ENCODE assay signal across 9 cellular contexts in the genomic region with DNA sequence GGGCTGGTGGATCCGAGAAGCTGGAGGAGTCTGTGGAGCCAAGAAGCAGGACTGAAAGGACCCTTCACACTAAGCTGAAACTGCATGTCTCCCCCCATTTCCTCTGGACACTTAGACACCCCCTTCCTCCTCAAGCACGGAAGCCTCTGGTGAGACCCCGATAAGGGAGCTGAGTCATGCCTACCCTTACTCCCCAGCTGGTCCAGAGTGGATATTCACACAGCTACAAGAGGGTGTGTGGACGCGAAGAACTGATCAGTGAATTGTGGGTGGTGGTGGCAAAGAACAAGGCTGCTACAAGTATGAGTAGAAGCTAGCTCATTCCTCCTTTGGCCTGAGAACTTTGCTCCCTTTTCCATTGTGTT. TPM values are rescaled to one million over a fixed set of nuclear protein-coding genes. Genes with fewer than 3 reads are reported as not detected.
DNase-seq lines count a peak whose midpoint lies in the region; ATAC-seq and TF ChIP-seq lines count a peak whose summit lies in the region.
"Had no signal": no experiment of that assay in that cellular context is flagged by ENCODE, and none has a peak within 500 bp of the region (broad histone marks: within the 10 kb centered on the region; RNA-seq: fewer than 3 reads in every experiment).

No MANE protein-coding gene starts in this region.

- WGBS in upper lobe of left lung, 2 donors: 19 to 21% methylated on average over 5 of the region's 5 CpGs

- H3K36me3 Mint-ChIP-seq in activated CD8-positive, alpha-beta memory T cell treated with anti-CD3 and anti-CD28 coated beads, Interleukin-2, amount 10 ng/mL, durations not matched to agents 7 days and 5 days: peaks cover 25% of the 10 kb centered on the region
- H3K36me3 Mint-ChIP-seq in activated T-helper 2 cell treated with anti-CD3 and anti-CD28 coated beads, Interferon-gamma antibody, Interleukin-2, Interleukin-4, amounts not matched to agents 10 μg/mL and 5 μg/mL and 100 μg/mL, durations not matched to agents 14 hours and 24 hours and 36 hours (ENCODE audit: low read depth): peaks cover 40% of the 10 kb centered on the region

- no peak for TF ChIP-seq CTCF in brain microvascular endothelial cell (IDR thresholded peaks at IDR 0.05; ENCODE audit: low read depth, low read length, missing control alignments)
- no peak for TF ChIP-seq CTCF in lower lobe of right lung (IDR thresholded peaks at IDR 0.05)
- TF ChIP-seq CTCF in upper lobe of left lung (IDR thresholded peaks at IDR 0.05): no peak

- H3K27ac Mint-ChIP-seq in activated CD8-positive, alpha-beta memory T cell treated with anti-CD3 and anti-CD28 coated beads, Interleukin-2, amount 10 ng/mL, durations not matched to agents 7 days and 5 days: no peak overlapping the region
- H3K27ac Mint-ChIP-seq in activated T-helper 2 cell treated with anti-CD3 and anti-CD28 coated beads, Interferon-gamma antibody, Interleukin-2, Interleukin-4, amounts not matched to agents 10 μg/mL and 5 μg/mL and 100 μg/mL, durations not matched to agents 14 hours and 24 hours and 36 hours: no peak overlapping the region
- H3K27ac Mint-ChIP-seq: activated B cell treated with CpG ODN at 0.5 μM for 24 hours had no signal

- peak overlapping the region; percentile 96 for H3K4me3 ChIP-seq in brain microvascular endothelial cell (ENCODE audit: low read depth, low read length)
- H3K4me3 ChIP-seq in lower lobe of right lung: peak overlapping the region; percentile 84
- peak overlapping the region in 3 of 4 donors; percentile 11 to 85 (median 63) for H3K4me3 ChIP-seq in upper lobe of left lung

- H3K9me3 ChIP-seq in lower lobe of right lung (no peaks in the 10 kb centered on the region), upper lobe of left lung (no peaks in the 10 kb centered on the region)

- H3K27me3 ChIP-seq in brain microvascular endothelial cell (replicated peaks) (no peaks in the 10 kb centered on the region), lower lobe of right lung (ENCODE audit: low read depth) (no peaks in the 10 kb centered on the region), upper lobe of left lung (no peaks in the 10 kb centered on the region)

- no peak overlapping the region for H3K4me3 Mint-ChIP-seq in activated CD8-positive, alpha-beta memory T cell treated with anti-CD3 and anti-CD28 coated beads, Interleukin-2, amount 10 ng/mL, durations not matched to agents 7 days and 5 days
- no peak overlapping the region for H3K4me3 Mint-ChIP-seq in activated T-helper 2 cell treated with anti-CD3 and anti-CD28 coated beads, Interferon-gamma antibody, Interleukin-2, Interleukin-4, amounts not matched to agents 10 μg/mL and 5 μg/mL and 100 μg/mL, durations not matched to agents 14 hours and 24 hours and 36 hours (ENCODE audit: low read depth)

- ATAC-seq in activated CD8-positive, alpha-beta memory T cell treated with anti-CD3 and anti-CD28 coated beads, Interleukin-2, amount 10 ng/mL, durations not matched to agents 7 days and 5 days: no peak
- ATAC-seq in lower lobe of right lung (no peak), upper lobe of left lung (ENCODE audit: low FRiP score in 2 of 2) (no peak)

- in situ Hi-C loops in brain microvascular endothelial cell (cut with HindIII; ENCODE audit: low pct_ligation_motif_present, low sequenced_read_pairs): no loop called here

- DNase-seq in activated CD8-positive, alpha-beta memory T cell treated with anti-CD3 and anti-CD28 coated beads, Interleukin-2, amount 10 ng/mL, durations not matched to agents 7 days and 5 days: peak; percentile 51
- DNase-seq in activated CD8-positive, alpha-beta memory T cell treated with anti-CD3 and anti-CD28 coated beads, Interleukin-2, amount 50 U/mL, for 4 hours: no peak
- DNase-seq in brain microvascular endothelial cell (peak; percentile 68), lower lobe of right lung (no peak), upper lobe of left lung (no peak), superior temporal gyrus (ENCODE audit: extremely low spot score) (no peak)
- no peak for DNase-seq in activated T-helper 2 cell treated with anti-CD3 and anti-CD28 coated beads, Interferon-gamma antibody, Interleukin-2, Interleukin-4, amounts not matched to agents 10 μg/mL and 5 μg/mL and 100 μg/mL, durations not matched to agents 14 hours and 24 hours and 36 hours (ENCODE audit: low spot score)
- no peak for DNase-seq in NK-92 treated with Interleukin-12 subunit alpha and Interleukin-12 subunit beta, amount 100 ng/mL, for 24 hours (lab: John Stamatoyannopoulos, UW)
- DNase-seq: activated B cell treated with CpG ODN at 0.5 μM for 24 hours had no signal

- no peak for TF ChIP-seq EP300 in upper lobe of left lung (IDR thresholded peaks at IDR 0.05)

- peak overlapping the region; percentile 76 for H3K27ac ChIP-seq in brain microvascular endothelial cell
- peak overlapping the region; percentile 71 for H3K27ac ChIP-seq in lower lobe of right lung
- peak overlapping the region; percentile 94 to 99 (median 97) for H3K27ac ChIP-seq in upper lobe of left lung

- CTCF ChIA-PET in activated CD8-positive, alpha-beta memory T cell treated with anti-CD3 and anti-CD28 coated beads, Interleukin-2, amount 10 ng/mL, durations not matched to agents 7 days and 5 days (lab: Charles Lee): interaction anchor here (0.7 to 7.3 kb wide), 24 partner anchors 8 to 157 kb away, joined by 3 to 68 read pairs (median 6); partner anchors contain the start of genes ARHGEF39, CCDC107, GBA2 and RGP1

- H3K9me3 Mint-ChIP-seq in activated CD8-positive, alpha-beta memory T cell treated with anti-CD3 and anti-CD28 coated beads, Interleukin-2, amount 10 ng/mL, durations not matched to agents 7 days and 5 days (ENCODE audit: low read depth): no peaks in the 10 kb centered on the region
- no peaks in the 10 kb centered on the region for H3K9me3 Mint-ChIP-seq in activated T-helper 2 cell treated with anti-CD3 and anti-CD28 coated beads, Interferon-gamma antibody, Interleukin-2, Interleukin-4, amounts not matched to agents 10 μg/mL and 5 μg/mL and 100 μg/mL, durations not matched to agents 14 hours and 24 hours and 36 hours
- H3K9me3 Mint-ChIP-seq: activated B cell treated with CpG ODN at 0.5 μM for 24 hours had no signal

- H3K4me1 ChIP-seq in lower lobe of right lung: peaks cover 55% of the 10 kb centered on the region
- H3K4me1 ChIP-seq in upper lobe of left lung: peaks cover 46 to 56% (median 50%) of the 10 kb centered on the region in 4 donors

- H3K36me3 ChIP-seq in brain microvascular endothelial cell (replicated peaks) (peaks cover 38% of the 10 kb centered on the region), lower lobe of right lung (peaks cover 42% of the 10 kb centered on the region), upper lobe of left lung (peaks cover 21 to 38% (median 33%) of the 10 kb centered on the region in 4 donors)

- no peak for TF ChIP-seq POLR2A in upper lobe of left lung (IDR thresholded peaks at IDR 0.05)

- intact Hi-C loops in lower lobe of right lung (cut with DNase I): no loop called here
- intact Hi-C loops in activated T-helper 2 cell treated with anti-CD3 and anti-CD28 coated beads, Interferon-gamma antibody, Interleukin-2, Interleukin-4, amounts not matched to agents 10 μg/mL and 5 μg/mL and 100 μg/mL, durations not matched to agents 14 hours and 24 hours and 36 hours (cut with micrococcal nuclease): loop anchor here (2.0 kb wide), 2 partner anchors 39 to 81 kb away; partner anchors contain the start of gene TPM2

- H3K27me3 Mint-ChIP-seq in activated CD8-positive, alpha-beta memory T cell treated with anti-CD3 and anti-CD28 coated beads, Interleukin-2, amount 10 ng/mL, durations not matched to agents 7 days and 5 days: no peaks in the 10 kb centered on the region
- no peaks in the 10 kb centered on the region for H3K27me3 Mint-ChIP-seq in activated T-helper 2 cell treated with anti-CD3 and anti-CD28 coated beads, Interferon-gamma antibody, Interleukin-2, Interleukin-4, amounts not matched to agents 10 μg/mL and 5 μg/mL and 100 μg/mL, durations not matched to agents 14 hours and 24 hours and 36 hours (ENCODE audit: low read depth)
- H3K27me3 Mint-ChIP-seq: activated B cell treated with CpG ODN at 0.5 μM for 24 hours had no signal

- peaks cover 9% of the 10 kb centered on the region for H3K4me1 Mint-ChIP-seq in activated CD8-positive, alpha-beta memory T cell treated with anti-CD3 and anti-CD28 coated beads, Interleukin-2, amount 10 ng/mL, durations not matched to agents 7 days and 5 days
- peaks cover 9% of the 10 kb centered on the region for H3K4me1 Mint-ChIP-seq in activated T-helper 2 cell treated with anti-CD3 and anti-CD28 coated beads, Interferon-gamma antibody, Interleukin-2, Interleukin-4, amounts not matched to agents 10 μg/mL and 5 μg/mL and 100 μg/mL, durations not matched to agents 14 hours and 24 hours and 36 hours (ENCODE audit: low read depth)
- H3K4me1 Mint-ChIP-seq: activated B cell treated with CpG ODN at 0.5 μM for 24 hours had no signal

RNA-seq across cellular contexts. Expression of gene TLN1, which starts 4.3 kb away (rescaled TPM):
- total RNA-seq in activated CD8-positive, alpha-beta memory T cell treated with anti-CD3 and anti-CD28 coated beads, Interleukin-2, amount 10 ng/mL, durations not matched to agents 7 days and 5 days: 100 to 1,000 TPM; 372 to 374 TPM
- total RNA-seq in lower lobe of right lung (406 TPM), upper lobe of left lung (100 to 1,000 TPM; 237 to 557 (median 325) TPM)
- 253 and 267 TPM in 2 replicates for total RNA-seq in activated T-helper 2 cell treated with anti-CD3 and anti-CD28 coated beads, Interferon-gamma antibody, Interleukin-2, Interleukin-4, amounts not matched to agents 10 μg/mL and 5 μg/mL and 100 μg/mL, durations not matched to agents 14 hours and 24 hours and 36 hours

RNA-seq across cellular contexts. Expression of gene CREB3, which starts 4.8 kb away (rescaled TPM):
- 10 to 100 TPM; 20.5 to 24.7 TPM for total RNA-seq in activated CD8-positive, alpha-beta memory T cell treated with anti-CD3 and anti-CD28 coated beads, Interleukin-2, amount 10 ng/mL, durations not matched to agents 7 days and 5 days
- total RNA-seq in lower lobe of right lung (28.1 TPM), upper lobe of left lung (10 to 100 TPM; 27.2 to 61.3 (median 33.5) TPM)
- total RNA-seq in activated T-helper 2 cell treated with anti-CD3 and anti-CD28 coated beads, Interferon-gamma antibody, Interleukin-2, Interleukin-4, amounts not matched to agents 10 μg/mL and 5 μg/mL and 100 μg/mL, durations not matched to agents 14 hours and 24 hours and 36 hours: 34.3 and 34.5 TPM in 2 replicates

RNA-seq across cellular contexts. Expression of gene GBA2, which starts 21.4 kb away (rescaled TPM):
- 10 to 100 TPM; 57.7 to 58.8 TPM for total RNA-seq in activated CD8-positive, alpha-beta memory T cell treated with anti-CD3 and anti-CD28 coated beads, Interleukin-2, amount 10 ng/mL, durations not matched to agents 7 days and 5 days
- total RNA-seq in lower lobe of right lung: 68.0 TPM
- 100 to 1,000 TPM in 1 of 6 donors, 10 to 100 TPM in 5; 60.4 to 189 (median 77.0) TPM for total RNA-seq in upper lobe of left lung
- 54.0 and 57.0 TPM in 2 replicates for total RNA-seq in activated T-helper 2 cell treated with anti-CD3 and anti-CD28 coated beads, Interferon-gamma antibody, Interleukin-2, Interleukin-4, amounts not matched to agents 10 μg/mL and 5 μg/mL and 100 μg/mL, durations not matched to agents 14 hours and 24 hours and 36 hours

RNA-seq across cellular contexts. Expression of gene RGP1, which starts 21.4 kb away (rescaled TPM):
- total RNA-seq in activated CD8-positive, alpha-beta memory T cell treated with anti-CD3 and anti-CD28 coated beads, Interleukin-2, amount 10 ng/mL, durations not matched to agents 7 days and 5 days: 10 to 100 TPM; 21.0 to 23.6 TPM
- 29.6 TPM for total RNA-seq in lower lobe of right lung
- 10 to 100 TPM; 20.1 to 34.4 (median 23.5) TPM for total RNA-seq in upper lobe of left lung
- total RNA-seq in activated T-helper 2 cell treated with anti-CD3 and anti-CD28 coated beads, Interferon-gamma antibody, Interleukin-2, Interleukin-4, amounts not matched to agents 10 μg/mL and 5 μg/mL and 100 μg/mL, durations not matched to agents 14 hours and 24 hours and 36 hours: 17.0 and 17.1 TPM in 2 replicates

RNA-seq across cellular contexts. Expression of gene MSMP, which starts 26.4 kb away (rescaled TPM):
- total RNA-seq in activated CD8-positive, alpha-beta memory T cell treated with anti-CD3 and anti-CD28 coated beads, Interleukin-2, amount 10 ng/mL, durations not matched to agents 7 days and 5 days: not detected
- total RNA-seq in lower lobe of right lung (not detected), upper lobe of left lung (1 to 10 TPM in 2 of 6 donors, not detected in 4; 1.1 to 2.8 TPM)
- 0.37 and 0.41 TPM in 2 replicates for total RNA-seq in activated T-helper 2 cell treated with anti-CD3 and anti-CD28 coated beads, Interferon-gamma antibody, Interleukin-2, Interleukin-4, amounts not matched to agents 10 μg/mL and 5 μg/mL and 100 μg/mL, durations not matched to agents 14 hours and 24 hours and 36 hours

Comparison
In these comparisons a context has a peak if more than half of its experiments do, and no peak if none do; other contexts are left out.
1. DNase-seq: peak in activated CD8-positive, alpha-beta memory T cell treated with anti-CD3 and anti-CD28 coated beads, Interleukin-2, amount 10 ng/mL, durations not matched to agents 7 days and 5 days (single experiment) and brain microvascular endothelial cell (single experiment); none in activated CD8-positive, alpha-beta memory T cell treated with anti-CD3 and anti-CD28 coated beads, Interleukin-2, amount 50 U/mL, for 4 hours (single experiment), lower lobe of right lung (single experiment), upper lobe of left lung (0 of 2), superior temporal gyrus (single experiment), activated T-helper 2 cell treated with anti-CD3 and anti-CD28 coated beads, Interferon-gamma antibody, Interleukin-2, Interleukin-4, amounts not matched to agents 10 μg/mL and 5 μg/mL and 100 μg/mL, durations not matched to agents 14 hours and 24 hours and 36 hours (single experiment) and NK-92 treated with Interleukin-12 subunit alpha and Interleukin-12 subunit beta, amount 100 ng/mL, for 24 hours (single experiment).
2. Peak in every context shown above with its lines, with median percentiles within 50 percentile points of each other: H3K27ac ChIP-seq and H3K4me3 ChIP-seq.